ENCODE assay signal across 8 cellular contexts in genomic region chr7:130891254-130892094, GRCh38.
DNase-seq lines count a peak whose midpoint lies in the region; ATAC-seq, FAIRE-seq and TF ChIP-seq lines count a peak whose summit lies in the region.

No MANE protein-coding gene starts in this region.

- intact Hi-C loops in PC-3 (cut with micrococcal nuclease), result loop anchor here (5.0 kb wide), 1 partner anchor 54 kb away; no protein-coding TSS in a partner anchor

- no peaks in the 10 kb centered on the region for H3K9me2 ChIP-seq in PC-3 (replicated peaks; ENCODE audit: low read length)

- peak overlapping the region; percentile 29 for H3K27ac Mint-ChIP-seq in nephron progenitor cell

- H4K20me1 ChIP-seq in PC-3 (ENCODE audit: low read length), result peaks cover 31% of the 10 kb centered on the region

- H3K9ac ChIP-seq in PC-3 (ENCODE audit: low read length), result peak overlapping the region; percentile 49

- H3K9me3 Mint-ChIP-seq in nephron progenitor cell, result no peaks in the 10 kb centered on the region

- H3K9me3 ChIP-seq in PC-3 (ENCODE audit: low read length), result no peaks in the 10 kb centered on the region

- H3K4me1 Mint-ChIP-seq in nephron progenitor cell, result peaks cover 76% of the 10 kb centered on the region

- H3K4me1 ChIP-seq in PC-3 (ENCODE audit: insufficient read depth, low read length), result peaks cover 87% of the 10 kb centered on the region

- H3K27me3 ChIP-seq in PC-3 (ENCODE audit: low read length), result no peaks in the 10 kb centered on the region

- FAIRE-seq in GM19239 (lab: Jason Lieb, UNC), result no peak

- H2AFZ ChIP-seq in PC-3 (ENCODE audit: low read length), result no peak overlapping the region

- H3K36me3 ChIP-seq in PC-3 (ENCODE audit: low read depth, low read length), result peaks cover 63% of the 10 kb centered on the region

- H3K4me3 ChIP-seq in AG04449 (ENCODE audit: low read depth, low read length), result peak overlapping the region; percentile 37; the same call in 1 of the 2 replicates
- H3K4me3 ChIP-seq in PC-3 (ENCODE audit: low read length), result no peak overlapping the region

- BruUV-seq in PC-3 (replicated peaks; lab: Mats Ljungman, UMichigan), result TSS peak; percentile 1

- H3K79me2 ChIP-seq in PC-3 (ENCODE audit: low read length), result peaks cover 95% of the 10 kb centered on the region

- no peak overlapping the region for H3K4me3 Mint-ChIP-seq in nephron progenitor cell

- no peaks in the 10 kb centered on the region for H3K36me3 Mint-ChIP-seq in nephron progenitor cell (ENCODE audit: low read depth)

- ATAC-seq in PC-3, result peak; percentile 14

- POLR2A ChIA-PET in AG04449 (lab: Yijun Ruan, JAX), result interaction anchor here (0.7 to 1.0 kb wide), 4 partner anchors 13 to 1458 kb away, joined by 3 read pairs; no protein-coding TSS in a partner anchor
- POLR2A ChIA-PET in PC-3 (lab: Charles Lee; ENCODE audit: unreplicated experiment), result interaction anchor here (0.5 to 0.6 kb wide), 2 partner anchors 23 to 46 kb away, joined by 3 read pairs; no protein-coding TSS in a partner anchor

- peaks cover 3% of the 10 kb centered on the region for H3K27me3 Mint-ChIP-seq in nephron progenitor cell (ENCODE audit: low read depth, poor library complexity)

- CTCF ChIA-PET in AG04449 (lab: Yijun Ruan, JAX) (interaction anchor here (1.0 to 4.3 kb wide), 2 partner anchors 17 to 149 kb away, joined by 3 to 17 read pairs; no protein-coding TSS in a partner anchor), PC-3 (lab: Charles Lee) (no interaction called here)

- TF ChIP-seq CTCF in AG04449 (IDR thresholded peaks at IDR 0.05; ENCODE audit: insufficient read depth, low read length, missing control alignments) (no peak), PC-3 (conservative IDR thresholded peaks at IDR 0.05; ENCODE audit: low read depth, low read length) (no peak), nephron progenitor cell (IDR thresholded peaks at IDR 0.05) (no peak)

- H3K27ac ChIP-seq in PC-3 (ENCODE audit: low read length), result peak overlapping the region; percentile 86

- peaks cover 28% of the 10 kb centered on the region for H3F3A ChIP-seq in PC-3 (ENCODE audit: low read length, unreplicated experiment)

- DNase-seq in AG04449 (ENCODE audit: low read depth, low spot score) (peak; percentile 66), PC-3 (peak; percentile 90), dermis blood vessel endothelial cell (peak; percentile 90), nephron progenitor cell (no peak), RPMI8226 (no peak), NOMO-1 treated with dmso at 0.1 percent for 144 hours (lab: John Stamatoyannopoulos, UW; ENCODE audit: unreplicated experiment) (no peak), GM19239 (ENCODE audit: insufficient read length, low spot score) (no peak)
- DNase-seq in activated CD4-positive, alpha-beta T cell treated with anti-CD3 and anti-CD28 coated beads, Interleukin-2, amount 50 U/mL, for 1 hour, result no peak

- peak overlapping the region; percentile 65 for H3K4me2 ChIP-seq in PC-3 (ENCODE audit: low read length)

Comparison
In these comparisons a context has a peak if more than half of its experiments do, and no peak if none do; other contexts are left out.
1. DNase-seq: peak in AG04449 (single experiment), PC-3 (single experiment) and dermis blood vessel endothelial cell (single experiment); none in nephron progenitor cell (single experiment), RPMI8226 (single experiment), NOMO-1 treated with dmso at 0.1 percent for 144 hours (single experiment), activated CD4-positive, alpha-beta T cell treated with anti-CD3 and anti-CD28 coated beads, Interleukin-2, amount 50 U/mL, for 1 hour (single experiment) and GM19239 (single experiment).